ENCODE assay signal across 23 cellular contexts in the genomic region with DNA sequence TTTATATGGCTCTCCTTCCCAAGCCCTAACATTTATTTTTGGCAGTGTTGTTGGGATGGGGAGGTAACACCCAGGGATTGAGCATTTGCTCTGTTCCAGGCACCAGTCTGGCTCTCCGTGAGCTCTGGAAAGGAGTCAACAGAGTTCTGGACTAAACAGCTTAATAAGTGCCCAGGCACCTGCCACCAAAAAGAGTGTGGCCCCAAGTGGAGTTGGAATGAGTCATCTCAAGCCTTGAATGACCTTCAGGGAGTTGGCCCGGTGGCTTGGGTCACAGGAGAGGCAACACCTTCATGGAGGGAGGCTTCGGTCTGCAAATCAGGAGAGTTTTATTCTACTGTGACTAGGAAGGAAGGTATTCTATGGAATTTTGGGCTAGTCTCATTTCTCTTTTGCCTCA.
"Had no signal": no experiment of that assay in that cellular context is flagged by ENCODE, and none has a peak within 500 bp of the region (broad histone marks: within the 10 kb centered on the region; RNA-seq: fewer than 3 reads in every experiment).

No MANE protein-coding gene starts in this region.

- H2AFZ ChIP-seq: hepatocyte had no signal

- H3K4me3 Mint-ChIP-seq: activated CD8-positive, alpha-beta T cell treated with anti-CD3 and anti-CD28 coated beads, Interleukin-2, amount 10 ng/mL, durations not matched to agents 7 days and 5 days; activated naive CD4-positive, alpha-beta T cell treated with anti-CD3 and anti-CD28 coated beads, Interleukin-2, amount 50 U/mL, for 24 hours; activated T-helper 1 cell treated with anti-CD3 and anti-CD28 coated beads, Interleukin-12 subunit alpha, Interleukin-12 subunit beta, Interleukin-2, Interleukin-4 antibody, amounts not matched to agents 30 ng/mL and 10 ng/mL and 1 ng/mL, durations not matched to agents 14 hours and 24 hours and 36 hours; brain; immature natural killer cell; naive thymus-derived CD8-positive, alpha-beta T cell; type B pancreatic cell had no signal

- H3K27me3 Mint-ChIP-seq: activated naive CD4-positive, alpha-beta T cell treated with anti-CD3 and anti-CD28 coated beads, Interleukin-2, amount 50 U/mL, for 24 hours; brain; naive thymus-derived CD8-positive, alpha-beta T cell; type B pancreatic cell had no signal

- H3K36me3 Mint-ChIP-seq: activated naive CD4-positive, alpha-beta T cell treated with anti-CD3 and anti-CD28 coated beads, Interleukin-2, amount 50 U/mL, for 24 hours; brain; immature natural killer cell; naive thymus-derived CD8-positive, alpha-beta T cell; type B pancreatic cell had no signal

- H3K9me3 Mint-ChIP-seq: activated naive CD4-positive, alpha-beta T cell treated with anti-CD3 and anti-CD28 coated beads, Interleukin-2, amount 50 U/mL, for 24 hours; type B pancreatic cell had no signal

- H3K36me3 ChIP-seq: left ventricle myocardium inferior, prostate gland, thoracic aorta, vagina had no signal

- H3K79me2 ChIP-seq: hepatocyte had no signal

- H3K4me2 ChIP-seq: hepatocyte had no signal

- H3K27ac ChIP-seq: hepatocyte, left ventricle myocardium inferior, prostate gland, thoracic aorta, vagina had no signal

- H3K9me3 ChIP-seq: left ventricle myocardium inferior, prostate gland, thoracic aorta, vagina had no signal

- H3K4me1 Mint-ChIP-seq: activated naive CD4-positive, alpha-beta T cell treated with anti-CD3 and anti-CD28 coated beads, Interleukin-2, amount 50 U/mL, for 24 hours; immature natural killer cell; naive thymus-derived CD8-positive, alpha-beta T cell had no signal

- DNase-seq: activated CD4-positive, alpha-beta T cell treated with anti-CD3 and anti-CD28 coated beads for 1 hour; activated CD4-positive, alpha-beta T cell treated with anti-CD3 and anti-CD28 coated beads, Interleukin-2, amount 50 U/mL, for 1 hour; activated CD8-positive, alpha-beta T cell treated with anti-CD3 and anti-CD28 coated beads, Interleukin-2, amount 10 ng/mL, durations not matched to agents 7 days and 5 days; activated gamma-delta T cell treated with Interleukin-2 at 50 U/mL for 16 hours; anterior cingulate cortex; effector memory CD4-positive, alpha-beta T cell; foreskin melanocyte; glutamatergic neuron; immature natural killer cell; kidney glomerular epithelial cell; left ventricle myocardium inferior; naive thymus-derived CD8-positive, alpha-beta T cell; stimulated activated CD4-positive, alpha-beta T cell treated with anti-CD3 and anti-CD28 coated beads, Interleukin-2, amount 100 ng/mL, for 48 hours; stimulated activated CD8-positive, alpha-beta memory T cell treated with anti-CD3 and anti-CD28 coated beads, Interleukin-4, amount 100 ng/mL, for 48 hours; stimulated activated naive CD4-positive, alpha-beta T cell had no signal

- H3K4me3 ChIP-seq: hepatocyte, left ventricle myocardium inferior, prostate gland, thoracic aorta, vagina had no signal

- H3K27ac Mint-ChIP-seq: activated CD8-positive, alpha-beta T cell treated with anti-CD3 and anti-CD28 coated beads, Interleukin-2, amount 10 ng/mL, durations not matched to agents 7 days and 5 days; activated naive CD4-positive, alpha-beta T cell treated with anti-CD3 and anti-CD28 coated beads, Interleukin-2, amount 50 U/mL, for 24 hours; activated T-helper 1 cell treated with anti-CD3 and anti-CD28 coated beads, Interleukin-12 subunit alpha, Interleukin-12 subunit beta, Interleukin-2, Interleukin-4 antibody, amounts not matched to agents 30 ng/mL and 10 ng/mL and 1 ng/mL, durations not matched to agents 14 hours and 24 hours and 36 hours; immature natural killer cell; naive thymus-derived CD8-positive, alpha-beta T cell; type B pancreatic cell had no signal

- H3K27me3 ChIP-seq: hepatocyte, vagina had no signal

- ATAC-seq: activated CD8-positive, alpha-beta T cell treated with anti-CD3 and anti-CD28 coated beads, Interleukin-2, amount 10 ng/mL, durations not matched to agents 7 days and 5 days; naive thymus-derived CD8-positive, alpha-beta T cell had no signal

- H3K4me1 ChIP-seq: left ventricle myocardium inferior, prostate gland, vagina had no signal
